9 cellular contexts compared by ENCODE assay signal in the genomic region with DNA sequence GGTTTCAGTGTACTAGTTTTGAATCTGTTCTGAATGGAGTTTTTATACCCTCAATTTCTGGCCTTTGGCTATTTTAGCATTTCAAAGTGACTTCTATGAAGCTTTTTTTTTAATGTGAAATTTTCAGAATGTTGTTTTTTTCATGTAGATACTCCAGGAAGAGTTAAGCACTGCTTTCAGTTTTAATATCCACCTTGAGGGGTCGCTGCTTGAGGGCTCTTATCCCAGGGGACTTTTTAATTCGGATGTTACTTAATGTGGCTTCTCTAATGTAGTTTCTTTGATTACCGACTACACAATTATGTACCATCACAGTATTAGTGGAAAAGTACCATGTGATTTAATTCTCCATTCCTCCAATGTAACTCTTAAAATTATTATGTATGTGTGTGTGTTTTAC. TPM values are rescaled to one million over a fixed set of nuclear protein-coding genes. Genes with fewer than 3 reads are reported as not detected.
DNase-seq lines count a peak whose midpoint lies in the region; ATAC-seq and TF ChIP-seq lines count a peak whose summit lies in the region.
"Had no signal": no experiment of that assay in that cellular context is flagged by ENCODE, and none has a peak within 500 bp of the region (broad histone marks: within the 10 kb centered on the region; RNA-seq: fewer than 3 reads in every experiment).

No MANE protein-coding gene starts in this region.

- H3K27ac ChIP-seq in upper lobe of right lung: no peak overlapping the region

- H3K4me1 Mint-ChIP-seq in natural killer cell: peaks cover 36 to 43% of the 10 kb centered on the region in 2 donors
- H3K4me1 Mint-ChIP-seq in natural killer cell treated with Interleukin-12 subunit alpha and Interleukin-12 subunit beta and Interleukin-15 and Interleukin-18, amount 100 ng/mL, for 72 hours (ENCODE audit: low read depth in 2 of 2): peaks cover 21 to 29% of the 10 kb centered on the region in 2 donors

- DNase-seq in natural killer cell (no peak), T-helper 22 cell (ENCODE audit: low read depth) (peak; percentile 7), fibroblast of the aortic adventitia (ENCODE audit: low read depth) (peak; percentile 44), upper lobe of right lung (no peak), NCI-H2171 (lab: John Stamatoyannopoulos, UW) (no peak)
- DNase-seq in natural killer cell treated with Interleukin-12 subunit alpha and Interleukin-12 subunit beta and Interleukin-15 and Interleukin-18, amount 100 ng/mL, for 72 hours (ENCODE audit: low spot score): no peak
- DNase-seq: OCI-M1 had no signal

- no peaks in the 10 kb centered on the region for H3K27me3 ChIP-seq in upper lobe of right lung

- H3K4me3 Mint-ChIP-seq in natural killer cell: no peak overlapping the region
- no peak overlapping the region for H3K4me3 Mint-ChIP-seq in natural killer cell treated with Interleukin-12 subunit alpha and Interleukin-12 subunit beta and Interleukin-15 and Interleukin-18, amount 100 ng/mL, for 72 hours

- H3K4me1 ChIP-seq in upper lobe of right lung: peaks cover 40% of the 10 kb centered on the region

- intact Hi-C loops in natural killer cell (cut with micrococcal nuclease) (loop anchor here (10.0 kb wide), 1 partner anchor 285 kb away; a partner anchor contains a TSS), upper lobe of right lung (cut with DNase I) (no loop called here)

- no peaks in the 10 kb centered on the region for H3K27me3 Mint-ChIP-seq in natural killer cell (ENCODE audit: low read depth in 2 of 2)
- no peaks in the 10 kb centered on the region for H3K27me3 Mint-ChIP-seq in natural killer cell treated with Interleukin-12 subunit alpha and Interleukin-12 subunit beta and Interleukin-15 and Interleukin-18, amount 100 ng/mL, for 72 hours

- no peaks in the 10 kb centered on the region for H3K9me3 Mint-ChIP-seq in natural killer cell
- no peaks in the 10 kb centered on the region for H3K9me3 Mint-ChIP-seq in natural killer cell treated with Interleukin-12 subunit alpha and Interleukin-12 subunit beta and Interleukin-15 and Interleukin-18, amount 100 ng/mL, for 72 hours

- TF ChIP-seq CTCF in natural killer cell (IDR thresholded peaks at IDR 0.05): peak; percentile 26
- TF ChIP-seq CTCF in fibroblast of the aortic adventitia (IDR thresholded peaks at IDR 0.05; ENCODE audit: insufficient read depth, low read length): peak; percentile 63
- peak; percentile 45 for TF ChIP-seq CTCF in upper lobe of right lung (IDR thresholded peaks at IDR 0.05)

- H3K36me3 Mint-ChIP-seq in natural killer cell: no peaks in the 10 kb centered on the region
- peaks cover 14% of the 10 kb centered on the region for H3K36me3 Mint-ChIP-seq in natural killer cell treated with Interleukin-12 subunit alpha and Interleukin-12 subunit beta and Interleukin-15 and Interleukin-18, amount 100 ng/mL, for 72 hours

- H3K9me3 ChIP-seq in upper lobe of right lung: no peaks in the 10 kb centered on the region

- peaks cover 19% of the 10 kb centered on the region for H3K36me3 ChIP-seq in upper lobe of right lung

- H3K27ac Mint-ChIP-seq in natural killer cell: peak overlapping the region; percentile 24 to 32
- H3K27ac Mint-ChIP-seq in natural killer cell treated with Interleukin-12 subunit alpha and Interleukin-12 subunit beta and Interleukin-15 and Interleukin-18, amount 100 ng/mL, for 72 hours: no peak overlapping the region

- no peak for ATAC-seq in natural killer cell
- ATAC-seq in natural killer cell treated with Interleukin-12 subunit alpha and Interleukin-12 subunit beta and Interleukin-15 and Interleukin-18, amount 100 ng/mL, for 72 hours: no peak
- no peak for ATAC-seq in upper lobe of right lung
- no peak for ATAC-seq in GM21723 (IDR thresholded peaks at IDR 0.05; ENCODE audit: unreplicated experiment)
- ATAC-seq in HG03378 (IDR thresholded peaks at IDR 0.05; ENCODE audit: unreplicated experiment): no peak

- H3K4me3 ChIP-seq in fibroblast of the aortic adventitia (ENCODE audit: low read depth, low read length) (no peak overlapping the region), upper lobe of right lung (peak overlapping the region; percentile 11)

RNA-seq across cellular contexts. Expression of a gene that starts 5.2 kb away (rescaled TPM):
- 10 to 100 TPM; 17.7 to 23.6 (median 20.4) TPM for total RNA-seq in natural killer cell
- 10 to 100 TPM in 1 of 2 donors, 1 to 10 TPM in 1; 5.2 to 17.5 TPM for total RNA-seq in natural killer cell treated with Interleukin-12 subunit alpha and Interleukin-12 subunit beta and Interleukin-15 and Interleukin-18, amount 100 ng/mL, for 72 hours
- 30.7 and 36.0 TPM in 2 replicates for total RNA-seq in fibroblast of the aortic adventitia (ENCODE audit: low replicate concordance)
- total RNA-seq in upper lobe of right lung: 24.4 TPM

RNA-seq across cellular contexts. Expression of a gene that starts 27.1 kb away (rescaled TPM):
- total RNA-seq in natural killer cell: 1 to 10 TPM; 1.0 to 4.9 (median 2.7) TPM
- total RNA-seq in natural killer cell treated with Interleukin-12 subunit alpha and Interleukin-12 subunit beta and Interleukin-15 and Interleukin-18, amount 100 ng/mL, for 72 hours: under 1 TPM; 0.36 to 0.69 TPM
- total RNA-seq in fibroblast of the aortic adventitia (ENCODE audit: low replicate concordance): 13.6 and 172 TPM in 2 replicates
- total RNA-seq in upper lobe of right lung: 51.1 TPM

RNA-seq across cellular contexts. Expression of a gene that starts 41.7 kb away (rescaled TPM):
- total RNA-seq in natural killer cell: not detected
- not detected for total RNA-seq in natural killer cell treated with Interleukin-12 subunit alpha and Interleukin-12 subunit beta and Interleukin-15 and Interleukin-18, amount 100 ng/mL, for 72 hours
- total RNA-seq in fibroblast of the aortic adventitia (ENCODE audit: low replicate concordance): not detected in 2 replicates
- total RNA-seq in upper lobe of right lung: not detected

Comparison
In these comparisons a context has a peak if more than half of its experiments do, and no peak if none do; other contexts are left out.
1. H3K27ac Mint-ChIP-seq: peak in natural killer cell (2 of 2); none in natural killer cell treated with Interleukin-12 subunit alpha and Interleukin-12 subunit beta and Interleukin-15 and Interleukin-18, amount 100 ng/mL, for 72 hours (0 of 2).
2. DNase-seq: peak in T-helper 22 cell (single experiment) and fibroblast of the aortic adventitia (single experiment); none in natural killer cell (single experiment), natural killer cell treated with Interleukin-12 subunit alpha and Interleukin-12 subunit beta and Interleukin-15 and Interleukin-18, amount 100 ng/mL, for 72 hours (single experiment), upper lobe of right lung (single experiment) and NCI-H2171 (single experiment).
3. Peak in every context shown above with its lines, with median percentiles within 50 percentile points of each other: CTCF ChIP-seq.